In genomic region chr17:49224997-49225337, GRCh38 we compare ENCODE assay signal across 12 cellular contexts. TPM values are rescaled to one million over a fixed set of nuclear protein-coding genes. Genes with fewer than 3 reads are reported as not detected.
DNase-seq lines count a peak whose midpoint lies in the region; ATAC-seq and TF ChIP-seq lines count a peak whose summit lies in the region.
"Had no signal": no experiment of that assay in that cellular context is flagged by ENCODE, and none has a peak within 500 bp of the region (broad histone marks: within the 10 kb centered on the region; RNA-seq: fewer than 3 reads in every experiment).

No MANE protein-coding gene starts in this region.

- no peak overlapping the region for H3K4me3 ChIP-seq in A673 (ENCODE audit: low read depth, low read length, poor library complexity, severe bottlenecking)
- H3K4me3 ChIP-seq in Caco-2 (ENCODE audit: low read depth, low read length), result peak overlapping the region; percentile 42
- H3K4me3 ChIP-seq in mucosa of rectum (ENCODE audit: low read length in 2 of 2), result peak overlapping the region; percentile 20 to 27
- H3K4me3 ChIP-seq: K562 had no signal

- H3K36me3 ChIP-seq in A673 (ENCODE audit: insufficient read depth, low read length, poor library complexity, severe bottlenecking), result peaks cover 35% of the 10 kb centered on the region
- H3K36me3 ChIP-seq in Caco-2 (ENCODE audit: control insufficient read depth, insufficient read depth, low read length), result no peaks in the 10 kb centered on the region
- no peaks in the 10 kb centered on the region for H3K36me3 ChIP-seq in mucosa of rectum (ENCODE audit: control insufficient read depth in 2 of 2, insufficient read depth in 2 of 2, low read length in 2 of 2)

- no peaks in the 10 kb centered on the region for H3K9me3 Mint-ChIP-seq in Caco-2 (ENCODE audit: unreplicated experiment)
- H3K9me3 Mint-ChIP-seq in activated naive CD8-positive, alpha-beta T cell treated with anti-CD3 and anti-CD28 coated beads, Interleukin-2, amount 50 U/mL, for 24 hours, result no peaks in the 10 kb centered on the region

- H3K9me3 ChIP-seq in A673 (ENCODE audit: low read depth, low read length, poor library complexity, severe bottlenecking), result no peaks in the 10 kb centered on the region
- no peaks in the 10 kb centered on the region for H3K9me3 ChIP-seq in Caco-2
- no peaks in the 10 kb centered on the region for H3K9me3 ChIP-seq in mucosa of rectum (ENCODE audit: control insufficient read depth in 2 of 2, low read length in 2 of 2)

- no TSS peak for BruUV-seq in A673 (replicated peaks; lab: Mats Ljungman, UMichigan)
- BruUV-seq in Caco-2 (replicated peaks; lab: Mats Ljungman, UMichigan), result no TSS peak

- H3K4me1 ChIP-seq in A673 (ENCODE audit: insufficient read depth, low read length, poor library complexity, severe bottlenecking) (peaks cover 22% of the 10 kb centered on the region), Caco-2 (peaks cover 25% of the 10 kb centered on the region), mucosa of rectum (ENCODE audit: control insufficient read depth in 2 of 2, insufficient read depth in 2 of 2, low read length in 2 of 2) (peaks cover 16 to 17% of the 10 kb centered on the region in 2 donors)

- no peak overlapping the region for H3K9ac ChIP-seq in mucosa of rectum (ENCODE audit: low read depth in 1 of 2, low read length in 2 of 2)

- no peak for TF ChIP-seq CTCF in A673 (conservative IDR thresholded peaks at IDR 0.05; ENCODE audit: low read depth, low read length)
- no peak for TF ChIP-seq CTCF in Caco-2 (IDR thresholded peaks at IDR 0.05; ENCODE audit: insufficient read depth in 1 of 2, low read depth in 1 of 2, low read length in 1 of 2, severe bottlenecking in 1 of 2, unreplicated experiment in 1 of 2)

- peaks cover 23% of the 10 kb centered on the region for H3K27me3 Mint-ChIP-seq in Caco-2 (ENCODE audit: insufficient read depth, unreplicated experiment)
- peaks cover 30% of the 10 kb centered on the region for H3K27me3 Mint-ChIP-seq in activated naive CD8-positive, alpha-beta T cell treated with anti-CD3 and anti-CD28 coated beads, Interleukin-2, amount 50 U/mL, for 24 hours

- ATAC-seq in activated naive CD8-positive, alpha-beta T cell treated with anti-CD3 and anti-CD28 coated beads, Interleukin-2, amount 50 U/mL, for 24 hours, result no peak
- no peak for ATAC-seq in GM21723 (IDR thresholded peaks at IDR 0.05; ENCODE audit: unreplicated experiment)
- ATAC-seq: HCT116, K562 had no signal

- intact Hi-C loops in A673 (cut with micrococcal nuclease; ENCODE audit: unreplicated experiment), result loop anchor here (5.0 to 10.0 kb wide), 3 partner anchors 33 to 550 kb away; no protein-coding TSS in a partner anchor
- intact Hi-C loops in Caco-2 (cut with micrococcal nuclease; ENCODE audit: unreplicated experiment), result loop anchor here (5.0 to 10.0 kb wide), 2 partner anchors 93 to 270 kb away; partner anchors contain the start of gene B4GALNT2

- POLR2A ChIA-PET in A673 (lab: Charles Lee; ENCODE audit: low non-redundant PET) (no interaction called here), Caco-2 (lab: Charles Lee) (no interaction called here)

- no peaks in the 10 kb centered on the region for H3K27me3 ChIP-seq in A673 (replicated peaks; ENCODE audit: insufficient read depth, low read depth, low read length, poor library complexity)
- peaks cover 9% of the 10 kb centered on the region for H3K27me3 ChIP-seq in Caco-2 (replicated peaks; ENCODE audit: control insufficient read depth, insufficient read depth, low read length)
- H3K27me3 ChIP-seq in mucosa of rectum (ENCODE audit: control insufficient read depth in 2 of 2, insufficient read depth in 2 of 2, low read length in 2 of 2), result peaks cover 43 to 48% of the 10 kb centered on the region in 2 donors

- peaks cover 25% of the 10 kb centered on the region for H3K4me1 Mint-ChIP-seq in Caco-2 (ENCODE audit: low read depth, unreplicated experiment)
- peaks cover 33% of the 10 kb centered on the region for H3K4me1 Mint-ChIP-seq in activated naive CD8-positive, alpha-beta T cell treated with anti-CD3 and anti-CD28 coated beads, Interleukin-2, amount 50 U/mL, for 24 hours

- peaks cover 11% of the 10 kb centered on the region for H3K36me3 Mint-ChIP-seq in Caco-2 (ENCODE audit: insufficient read depth, unreplicated experiment)
- H3K36me3 Mint-ChIP-seq in activated naive CD8-positive, alpha-beta T cell treated with anti-CD3 and anti-CD28 coated beads, Interleukin-2, amount 50 U/mL, for 24 hours (ENCODE audit: low read depth), result peaks cover 8% of the 10 kb centered on the region

- peak overlapping the region; percentile 86 for H3K27ac ChIP-seq in A673 (ENCODE audit: low read depth, low read length, poor library complexity, severe bottlenecking)
- H3K27ac ChIP-seq in mucosa of rectum (ENCODE audit: low read depth in 2 of 2, low read length in 2 of 2), result no peak overlapping the region
- H3K27ac ChIP-seq: dorsolateral prefrontal cortex had no signal

- peak overlapping the region; percentile 86 for H3K4me3 Mint-ChIP-seq in Caco-2 (ENCODE audit: unreplicated experiment)
- peak overlapping the region; percentile 32 for H3K4me3 Mint-ChIP-seq in activated naive CD8-positive, alpha-beta T cell treated with anti-CD3 and anti-CD28 coated beads, Interleukin-2, amount 50 U/mL, for 24 hours

- CTCF ChIA-PET in A673 (lab: Charles Lee), result no interaction called here
- CTCF ChIA-PET in Caco-2 (lab: Charles Lee), result interaction anchor here (0.6 to 1.1 kb wide), 4 partner anchors 12 to 99 kb away, joined by 3 to 4 read pairs (median 4); no protein-coding TSS in a partner anchor

- no peak overlapping the region for H3K27ac Mint-ChIP-seq in Caco-2 (ENCODE audit: unreplicated experiment)
- H3K27ac Mint-ChIP-seq in activated naive CD8-positive, alpha-beta T cell treated with anti-CD3 and anti-CD28 coated beads, Interleukin-2, amount 50 U/mL, for 24 hours, result no peak overlapping the region

- DNase-seq in A673 (ENCODE audit: low spot score), result no peak
- no peak for DNase-seq in Caco-2
- no peak for DNase-seq in activated naive CD8-positive, alpha-beta T cell treated with anti-CD3 and anti-CD28 coated beads, Interleukin-2, amount 50 U/mL, for 24 hours
- DNase-seq in HK-2 (ENCODE audit: unreplicated experiment), result no peak
- no peak for DNase-seq in OCI-M2 (lab: John Stamatoyannopoulos, UW; ENCODE audit: unreplicated experiment)
- no peak for DNase-seq in C1 segment of cervical spinal cord (lab: John Stamatoyannopoulos, UW)
- DNase-seq: dorsolateral prefrontal cortex, foreskin melanocyte had no signal

RNA-seq across cellular contexts. Expression of gene PHOSPHO1, which starts 5.6 kb away (rescaled TPM):
- total RNA-seq in A673 (2021) (88.6 and 98.3 TPM in 2 replicates), Caco-2 (2022) (0.44 and 0.48 TPM in 2 replicates)

RNA-seq across cellular contexts. Expression of gene ABI3, which starts 14.5 kb away (rescaled TPM):
- total RNA-seq in A673 (2021) (9.7 and 13.0 TPM in 2 replicates), Caco-2 (2022) (not detected in 2 replicates)
- total RNA-seq: K562 had no signal

RNA-seq across cellular contexts. Expression of gene GNGT2, which starts 14.6 kb away (rescaled TPM):
- total RNA-seq in A673 (2021) (9.2 and 9.6 TPM in 2 replicates), Caco-2 (2022) (not detected in 2 replicates)
- total RNA-seq: K562 had no signal

Comparison
In these comparisons a context has a peak if more than half of its experiments do, and no peak if none do; other contexts are left out.
1. RNA of gene PHOSPHO1, which starts 5.6 kb away (total RNA-seq): 88.6 to 98.3 TPM in A673; 0.44 to 0.48 TPM in Caco-2; every median in the first group is over 10 times any median in the second.
2. RNA of gene ABI3, which starts 14.5 kb away (total RNA-seq): 9.7 to 13.0 TPM in A673; not detected in Caco-2; every median in the first group is over 10 times any median in the second.
3. RNA of gene GNGT2, which starts 14.6 kb away (total RNA-seq): 9.2 to 9.6 TPM in A673; not detected in Caco-2; every median in the first group is over 10 times any median in the second.